ENCODE assay signal across 1 cellular context in genomic region chr4:112523764-112524505, GRCh38.
TF ChIP-seq lines count a peak whose summit lies in the region.

No MANE protein-coding gene starts in this region.

TF ChIP-seq in HepG2, 621 proteins besides CTCF, POLR2A, EP300 and RAD21 (continued from another document):
- TF ChIP-seq TRIM22 (IDR thresholded peaks at IDR 0.05) (no peak), HMG20B (CRISPR knock-in tag; conservative IDR thresholded peaks at IDR 0.05) (0 out of 2 replicates have a peak, but pooled peaks have one; percentile 41), ZNF598 (CRISPR knock-in tag; IDR thresholded peaks at IDR 0.05; ENCODE audit: borderline replicate concordance) (no peak), ARID5B (CRISPR knock-in tag; IDR thresholded peaks at IDR 0.05) (peak; percentile 36; the same call in 1 of the 2 replicates), STAT6 (CRISPR knock-in tag; IDR thresholded peaks at IDR 0.05; ENCODE audit: borderline replicate concordance) (no peak), MAF1 (CRISPR knock-in tag; IDR thresholded peaks at IDR 0.05; ENCODE audit: borderline replicate concordance) (no peak), MLXIP (CRISPR knock-in tag; IDR thresholded peaks at IDR 0.05; ENCODE audit: borderline replicate concordance) (no peak), CBX5 (CRISPR knock-in tag; IDR thresholded peaks at IDR 0.05; ENCODE audit: borderline replicate concordance) (0 out of 2 replicates have a peak, but pooled peaks have one; percentile 37), CHD2 (IDR thresholded peaks at IDR 0.05; ENCODE audit: low read depth, low read length) (no peak), HOXA3 (CRISPR knock-in tag; IDR thresholded peaks at IDR 0.05) (0 out of 2 replicates have a peak, but pooled peaks have one; percentile 24), ZNF646 (CRISPR knock-in tag; IDR thresholded peaks at IDR 0.05) (no peak), ZNF451 (CRISPR knock-in tag; IDR thresholded peaks at IDR 0.05) (0 out of 2 replicates have a peak, but pooled peaks have one; percentile 29), HNF1B (CRISPR knock-in tag; IDR thresholded peaks at IDR 0.05) (peak; percentile 76), FOXM1 (CRISPR knock-in tag; IDR thresholded peaks at IDR 0.05) (no peak), BCL3 (CRISPR knock-in tag; IDR thresholded peaks at IDR 0.05) (peak; percentile 36; the same call in 1 of the 2 replicates), TRIM24 (CRISPR knock-in tag; IDR thresholded peaks at IDR 0.05) (no peak), ZFP37 (CRISPR knock-in tag; IDR thresholded peaks at IDR 0.05; ENCODE audit: borderline replicate concordance) (no peak), ZNF431 (CRISPR knock-in tag; IDR thresholded peaks at IDR 0.05; ENCODE audit: borderline replicate concordance, low read depth) (no peak), TOE1 (CRISPR knock-in tag; IDR thresholded peaks at IDR 0.05) (no peak), GTF3A (CRISPR knock-in tag; conservative IDR thresholded peaks at IDR 0.05) (no peak), ZNF574 (CRISPR knock-in tag; IDR thresholded peaks at IDR 0.05) (peak; percentile 60; the same call in 1 of the 2 replicates), SALL1 (CRISPR knock-in tag; IDR thresholded peaks at IDR 0.05) (peak; percentile 49; the same call in 1 of the 2 replicates), DMAP1 (CRISPR knock-in tag; IDR thresholded peaks at IDR 0.05) (no peak), SOX13 (IDR thresholded peaks at IDR 0.05) (no peak), SOX13 (CRISPR knock-in tag; conservative IDR thresholded peaks at IDR 0.05 in 1 of 2, IDR thresholded peaks at IDR 0.05 in 1 of 2) (no peak), ZNF552 (CRISPR knock-in tag; IDR thresholded peaks at IDR 0.05; ENCODE audit: borderline replicate concordance) (no peak), HNRNPK (IDR thresholded peaks at IDR 0.05; ENCODE audit: low read depth, low read length, poor library complexity, severe bottlenecking) (no peak), WIZ (CRISPR knock-in tag; IDR thresholded peaks at IDR 0.05) (0 out of 2 replicates have a peak, but pooled peaks have one; percentile 21)
TF ChIP-seq in HepG2: peak in this region for 89.
